Comparison of ENCODE assay signal across 17 cellular contexts in genomic region chr5:122581629-122582028, GRCh38.
DNase-seq lines count a peak whose midpoint lies in the region; ATAC-seq and TF ChIP-seq lines count a peak whose summit lies in the region.
"Had no signal": no experiment of that assay in that cellular context is flagged by ENCODE, and none has a peak within 500 bp of the region (broad histone marks: within the 10 kb centered on the region; RNA-seq: fewer than 3 reads in every experiment).

No MANE protein-coding gene starts in this region.

- H3K4me3 Mint-ChIP-seq in stimulated activated naive B cell treated with anti-CD40 and anti-IgM and Interleukin-4, amounts not matched to agents 10 μg/mL and 1 μg/mL and 100 μg/mL, for 72 hours, result no peak overlapping the region
- no peak overlapping the region for H3K4me3 Mint-ChIP-seq in activated CD4-positive, alpha-beta T cell treated with anti-CD3 and anti-CD28 coated beads for 36 hours

- ATAC-seq in foreskin keratinocyte (peak; percentile 34), GM19452 (IDR thresholded peaks at IDR 0.05; ENCODE audit: unreplicated experiment) (no peak)
- peak; percentile 27 to 38 for ATAC-seq in stimulated activated naive B cell treated with anti-CD40 and anti-IgM and Interleukin-4, amounts not matched to agents 10 μg/mL and 1 μg/mL and 100 μg/mL, for 72 hours (replicated peaks)
- no peak for ATAC-seq in activated CD4-positive, alpha-beta T cell treated with anti-CD3 and anti-CD28 coated beads for 36 hours
- ATAC-seq: PC-3 had no signal

- H3K4me1 ChIP-seq in foreskin keratinocyte, result peaks cover 5% of the 10 kb centered on the region

- DNase-seq in NCI-H2227 (lab: John Stamatoyannopoulos, UW; ENCODE audit: unreplicated experiment) (peak; percentile 8), NCI-H2227 treated with DMSO at 0.1 percent for 48 hours (lab: John Stamatoyannopoulos, UW) (no peak), RPMI7951 (ENCODE audit: low read depth) (peak; percentile 9), foreskin keratinocyte (no peak), brain microvascular endothelial cell (no peak)
- DNase-seq in stimulated activated naive B cell treated with anti-CD40 and anti-IgM and Interleukin-4, amounts not matched to agents 10 μg/mL and 1 μg/mL and 100 μg/mL, for 72 hours, result no peak
- DNase-seq in activated CD4-positive, alpha-beta T cell treated with anti-CD3 and anti-CD28 coated beads for 36 hours, result no peak
- DNase-seq: 8988T, GDM1, GM23248, MV-4-11, NCI-H1417 treated with DMSO at 0.1 percent for 48 hours, NCI-H2081, NCI-H526, PC-3, SK-N-SH had no signal

- no peak overlapping the region for H3K27ac Mint-ChIP-seq in stimulated activated naive B cell treated with anti-CD40 and anti-IgM and Interleukin-4, amounts not matched to agents 10 μg/mL and 1 μg/mL and 100 μg/mL, for 72 hours
- no peak overlapping the region for H3K27ac Mint-ChIP-seq in activated CD4-positive, alpha-beta T cell treated with anti-CD3 and anti-CD28 coated beads for 36 hours

- intact Hi-C loops in activated CD4-positive, alpha-beta T cell treated with anti-CD3 and anti-CD28 coated beads for 36 hours (cut with DNase I, micrococcal nuclease), result no loop called here

- TF ChIP-seq CTCF in foreskin keratinocyte (conservative IDR thresholded peaks at IDR 0.05) (no peak), brain microvascular endothelial cell (IDR thresholded peaks at IDR 0.05; ENCODE audit: low read depth, low read length, missing control alignments) (no peak)

- peaks cover 26 to 31% of the 10 kb centered on the region in 2 donors for H3K27me3 Mint-ChIP-seq in stimulated activated naive B cell treated with anti-CD40 and anti-IgM and Interleukin-4, amounts not matched to agents 10 μg/mL and 1 μg/mL and 100 μg/mL, for 72 hours
- H3K27me3 Mint-ChIP-seq in activated CD4-positive, alpha-beta T cell treated with anti-CD3 and anti-CD28 coated beads for 36 hours, result peaks cover 6% of the 10 kb centered on the region

- no peak overlapping the region for H3K4me3 ChIP-seq in brain microvascular endothelial cell (ENCODE audit: low read depth, low read length)
- H3K4me3 ChIP-seq: GM23248 had no signal

- H3K4me1 Mint-ChIP-seq in stimulated activated naive B cell treated with anti-CD40 and anti-IgM and Interleukin-4, amounts not matched to agents 10 μg/mL and 1 μg/mL and 100 μg/mL, for 72 hours, result peaks cover 0 to 7% of the 10 kb centered on the region in 2 donors
- H3K4me1 Mint-ChIP-seq in activated CD4-positive, alpha-beta T cell treated with anti-CD3 and anti-CD28 coated beads for 36 hours, result no peaks in the 10 kb centered on the region

- H3K36me3 Mint-ChIP-seq in stimulated activated naive B cell treated with anti-CD40 and anti-IgM and Interleukin-4, amounts not matched to agents 10 μg/mL and 1 μg/mL and 100 μg/mL, for 72 hours, result no peaks in the 10 kb centered on the region
- no peaks in the 10 kb centered on the region for H3K36me3 Mint-ChIP-seq in activated CD4-positive, alpha-beta T cell treated with anti-CD3 and anti-CD28 coated beads for 36 hours (ENCODE audit: low read depth)

- POLR2A ChIA-PET in activated CD4-positive, alpha-beta T cell treated with anti-CD3 and anti-CD28 coated beads for 36 hours (lab: Charles Lee), result no interaction called here

- H3K27ac ChIP-seq in foreskin keratinocyte (no peak overlapping the region), brain microvascular endothelial cell (no peak overlapping the region)
- H3K27ac ChIP-seq: GM23248 had no signal

- H3K27me3 ChIP-seq in foreskin keratinocyte (peaks cover 27% of the 10 kb centered on the region), brain microvascular endothelial cell (replicated peaks) (no peaks in the 10 kb centered on the region)

- in situ Hi-C loops in brain microvascular endothelial cell (cut with HindIII; ENCODE audit: low pct_ligation_motif_present, low sequenced_read_pairs), result no loop called here

- no peaks in the 10 kb centered on the region for H3K36me3 ChIP-seq in brain microvascular endothelial cell (replicated peaks)

- CTCF ChIA-PET in activated CD4-positive, alpha-beta T cell treated with anti-CD3 and anti-CD28 coated beads for 36 hours (lab: Charles Lee), result no interaction called here

- no peaks in the 10 kb centered on the region for H3K9me3 Mint-ChIP-seq in stimulated activated naive B cell treated with anti-CD40 and anti-IgM and Interleukin-4, amounts not matched to agents 10 μg/mL and 1 μg/mL and 100 μg/mL, for 72 hours
- no peaks in the 10 kb centered on the region for H3K9me3 Mint-ChIP-seq in activated CD4-positive, alpha-beta T cell treated with anti-CD3 and anti-CD28 coated beads for 36 hours (ENCODE audit: low read depth)

Comparison
In these comparisons a context has a peak if more than half of its experiments do, and no peak if none do; other contexts are left out.
1. DNase-seq: peak in NCI-H2227 (single experiment) and RPMI7951 (single experiment); none in NCI-H2227 treated with DMSO at 0.1 percent for 48 hours (single experiment), foreskin keratinocyte (0 of 2), stimulated activated naive B cell treated with anti-CD40 and anti-IgM and Interleukin-4, amounts not matched to agents 10 μg/mL and 1 μg/mL and 100 μg/mL, for 72 hours (single experiment), brain microvascular endothelial cell (single experiment) and activated CD4-positive, alpha-beta T cell treated with anti-CD3 and anti-CD28 coated beads for 36 hours (single experiment).
2. ATAC-seq: peak in foreskin keratinocyte (single experiment) and stimulated activated naive B cell treated with anti-CD40 and anti-IgM and Interleukin-4, amounts not matched to agents 10 μg/mL and 1 μg/mL and 100 μg/mL, for 72 hours (2 of 2); none in GM19452 (single experiment) and activated CD4-positive, alpha-beta T cell treated with anti-CD3 and anti-CD28 coated beads for 36 hours (single experiment).